In genomic region chr18:59325965-59326364, GRCh38 we compare ENCODE assay signal across 1 cellular context.
A peak's percentile ranks its signal among the peaks of the same experiment; 100 is the strongest.
TF ChIP-seq lines count a peak whose summit lies in the region.

No MANE protein-coding gene starts in this region.

TF ChIP-seq in HepG2, 621 proteins besides CTCF, POLR2A, EP300 and RAD21:
- no peak for TF ChIP-seq TBX3 (IDR thresholded peaks at IDR 0.05; ENCODE audit: borderline replicate concordance)
- TF ChIP-seq TARDBP (CRISPR knock-in tag; IDR thresholded peaks at IDR 0.05) = no peak
- TF ChIP-seq MIXL1 (CRISPR knock-in tag; IDR thresholded peaks at IDR 0.05) = no peak
- 0 out of 2 replicates have a peak, but pooled peaks have one; percentile 26 for TF ChIP-seq POLR2G (IDR thresholded peaks at IDR 0.05; ENCODE audit: low read depth, low read length)
TF ChIP-seq in HepG2: peak in this region for 1.
